Comparison of ENCODE assay signal across 26 cellular contexts in the genomic region with DNA sequence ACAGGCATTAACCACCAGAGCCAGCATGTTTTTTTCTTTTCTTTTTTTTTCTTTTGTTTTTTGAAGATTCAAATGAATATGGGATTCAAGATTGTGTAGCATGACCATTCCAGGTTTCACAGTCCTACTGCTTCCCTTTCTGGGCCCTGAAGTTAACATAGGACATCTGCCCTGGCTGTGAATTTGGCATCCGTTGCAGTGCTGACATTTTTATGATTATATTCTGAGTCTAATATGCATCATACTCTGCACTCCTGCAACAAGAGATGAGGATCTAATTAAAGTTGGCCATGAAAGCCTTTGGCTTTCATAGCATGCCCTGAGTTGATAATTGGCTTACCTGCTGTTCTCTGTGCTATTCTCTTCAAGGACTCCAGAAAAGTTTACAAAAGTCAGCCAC.
"Had no signal": no experiment of that assay in that cellular context is flagged by ENCODE, and none has a peak within 500 bp of the region (broad histone marks: within the 10 kb centered on the region; RNA-seq: fewer than 3 reads in every experiment).

No MANE protein-coding gene starts in this region.

- H3K4me1 Mint-ChIP-seq: activated CD8-positive, alpha-beta memory T cell treated with anti-CD3 and anti-CD28 coated beads, Interleukin-2, amount 10 ng/mL, durations not matched to agents 7 days and 5 days; brain; stimulated activated memory B cell treated with anti-CD40 and anti-IgM and Interleukin-4, amounts not matched to agents 10 μg/mL and 1 μg/mL and 100 μg/mL, for 72 hours; stimulated activated naive CD8-positive, alpha-beta T cell treated with anti-CD3 and anti-CD28 coated beads, Interleukin-15, amount 100 ng/mL, for 72 hours had no signal

- H3K27ac Mint-ChIP-seq: activated CD4-positive, alpha-beta T cell treated with anti-CD3 and anti-CD28 coated beads for 36 hours; activated CD8-positive, alpha-beta memory T cell treated with anti-CD3 and anti-CD28 coated beads, Interleukin-2, amount 10 ng/mL, durations not matched to agents 7 days and 5 days; activated CD8-positive, alpha-beta T cell treated with anti-CD3 and anti-CD28 coated beads, Interleukin-2, amount 10 ng/mL, durations not matched to agents 7 days and 5 days; activated naive CD4-positive, alpha-beta T cell treated with anti-CD3 and anti-CD28 coated beads, Interleukin-2, amount 50 U/mL, for 72 hours; activated T-helper 2 cell treated with anti-CD3 and anti-CD28 coated beads, Interferon-gamma antibody, Interleukin-2, Interleukin-4, amounts not matched to agents 10 μg/mL and 5 μg/mL and 100 μg/mL, durations not matched to agents 14 hours and 24 hours and 36 hours; brain; effector memory CD8-positive, alpha-beta T cell; naive thymus-derived CD4-positive, alpha-beta T cell; stimulated activated memory B cell treated with anti-CD40 and anti-IgM and Interleukin-4, amounts not matched to agents 10 μg/mL and 1 μg/mL and 100 μg/mL, for 72 hours; stimulated activated naive CD8-positive, alpha-beta T cell treated with anti-CD3 and anti-CD28 coated beads, Interleukin-15, amount 100 ng/mL, for 72 hours; type B pancreatic cell had no signal

- H3K27ac ChIP-seq: ascending aorta, pancreas, prostate gland, sigmoid colon, uterus had no signal

- DNase-seq: activated CD4-positive, alpha-beta T cell treated with anti-CD3 and anti-CD28 coated beads for 36 hours; activated CD4-positive, CD25-positive, alpha-beta regulatory T cell; activated CD8-positive, alpha-beta memory T cell treated with anti-CD3 and anti-CD28 coated beads, Interleukin-2, amount 10 ng/mL, durations not matched to agents 7 days and 5 days; activated CD8-positive, alpha-beta T cell treated with anti-CD3 and anti-CD28 coated beads, Interleukin-2, amount 10 ng/mL, durations not matched to agents 7 days and 5 days; activated T-cell treated with anti-CD3 and anti-CD28 coated beads, Interleukin-2, amount 50 U/mL, for 48 hours; caudate nucleus; cortex of kidney; effector memory CD8-positive, alpha-beta T cell; midbrain; naive thymus-derived CD4-positive, alpha-beta T cell; pancreas; retina; sigmoid colon; small intestine; stimulated activated CD4-positive, alpha-beta T cell treated with anti-CD3 and anti-CD28 coated beads, Interleukin-4, amount 100 ng/mL, for 24 hours; stimulated activated naive CD8-positive, alpha-beta T cell treated with anti-CD3 and anti-CD28 coated beads, Interleukin-15, amount 100 ng/mL, for 72 hours; substantia nigra; uterus had no signal

- H3K27me3 ChIP-seq: ascending aorta, pancreas, sigmoid colon, uterus had no signal

- H3K4me3 ChIP-seq: ascending aorta, pancreas, prostate gland, sigmoid colon, uterus had no signal

- H3K4me1 ChIP-seq: ascending aorta, pancreas, prostate gland, uterus had no signal

- H3K36me3 Mint-ChIP-seq: type B pancreatic cell had no signal

- H3K27me3 Mint-ChIP-seq: activated CD4-positive, alpha-beta T cell treated with anti-CD3 and anti-CD28 coated beads for 36 hours; activated CD8-positive, alpha-beta memory T cell treated with anti-CD3 and anti-CD28 coated beads, Interleukin-2, amount 10 ng/mL, durations not matched to agents 7 days and 5 days; brain; stimulated activated naive CD8-positive, alpha-beta T cell treated with anti-CD3 and anti-CD28 coated beads, Interleukin-15, amount 100 ng/mL, for 72 hours; type B pancreatic cell had no signal

- H3K9me3 Mint-ChIP-seq: effector memory CD8-positive, alpha-beta T cell had no signal

- H3K9me3 ChIP-seq: ascending aorta, pancreas, prostate gland, sigmoid colon, uterus had no signal

- ATAC-seq: activated CD4-positive, alpha-beta T cell treated with anti-CD3 and anti-CD28 coated beads for 36 hours; activated CD8-positive, alpha-beta memory T cell treated with anti-CD3 and anti-CD28 coated beads, Interleukin-2, amount 10 ng/mL, durations not matched to agents 7 days and 5 days; activated CD8-positive, alpha-beta T cell treated with anti-CD3 and anti-CD28 coated beads, Interleukin-2, amount 10 ng/mL, durations not matched to agents 7 days and 5 days; activated naive CD4-positive, alpha-beta T cell treated with anti-CD3 and anti-CD28 coated beads, Interleukin-2, amount 50 U/mL, for 72 hours; effector memory CD8-positive, alpha-beta T cell; esophagus mucosa; naive thymus-derived CD4-positive, alpha-beta T cell; pancreas; stimulated activated memory B cell treated with anti-CD40 and anti-IgM and Interleukin-4, amounts not matched to agents 10 μg/mL and 1 μg/mL and 100 μg/mL, for 72 hours; stimulated activated naive CD8-positive, alpha-beta T cell treated with anti-CD3 and anti-CD28 coated beads, Interleukin-15, amount 100 ng/mL, for 72 hours had no signal

- H3K4me3 Mint-ChIP-seq: activated CD4-positive, alpha-beta T cell treated with anti-CD3 and anti-CD28 coated beads for 36 hours; activated CD8-positive, alpha-beta memory T cell treated with anti-CD3 and anti-CD28 coated beads, Interleukin-2, amount 10 ng/mL, durations not matched to agents 7 days and 5 days; activated CD8-positive, alpha-beta T cell treated with anti-CD3 and anti-CD28 coated beads, Interleukin-2, amount 10 ng/mL, durations not matched to agents 7 days and 5 days; brain; effector memory CD8-positive, alpha-beta T cell; naive thymus-derived CD4-positive, alpha-beta T cell; stimulated activated memory B cell treated with anti-CD40 and anti-IgM and Interleukin-4, amounts not matched to agents 10 μg/mL and 1 μg/mL and 100 μg/mL, for 72 hours; stimulated activated naive CD8-positive, alpha-beta T cell treated with anti-CD3 and anti-CD28 coated beads, Interleukin-15, amount 100 ng/mL, for 72 hours; type B pancreatic cell had no signal

- H3K36me3 ChIP-seq: ascending aorta, pancreas, prostate gland, uterus had no signal
